Comparison of ENCODE assay signal across 26 cellular contexts in genomic region chr11:99366476-99366992, GRCh38.
"Had no signal": no experiment of that assay in that cellular context is flagged by ENCODE, and none has a peak within 500 bp of the region (broad histone marks: within the 10 kb centered on the region; RNA-seq: fewer than 3 reads in every experiment).

No MANE protein-coding gene starts in this region.

- H3K9me3 ChIP-seq: breast epithelium, colonic mucosa had no signal

- H3K4me1 Mint-ChIP-seq: activated CD4-positive, alpha-beta T cell treated with anti-CD3 and anti-CD28 coated beads, Interleukin-2, amount 10 ng/mL, durations not matched to agents 7 days and 5 days; activated naive CD8-positive, alpha-beta T cell treated with anti-CD3 and anti-CD28 coated beads for 36 hours; activated T-helper 17 cell treated with anti-CD3 and anti-CD28 coated beads, Interleukin-2, amount 50 U/mL, for 72 hours; T-cell had no signal

- H3K4me3 ChIP-seq: breast epithelium, colonic mucosa had no signal

- H3K9me3 Mint-ChIP-seq: activated naive CD8-positive, alpha-beta T cell treated with anti-CD3 and anti-CD28 coated beads for 36 hours had no signal

- H3K27ac Mint-ChIP-seq: activated CD4-positive, alpha-beta memory T cell treated with anti-CD3 and anti-CD28 coated beads for 36 hours; activated CD4-positive, alpha-beta T cell treated with anti-CD3 and anti-CD28 coated beads, Interleukin-2, amount 10 ng/mL, durations not matched to agents 7 days and 5 days; activated naive CD4-positive, alpha-beta T cell treated with anti-CD3 and anti-CD28 coated beads for 36 hours; activated naive CD8-positive, alpha-beta T cell treated with anti-CD3 and anti-CD28 coated beads for 36 hours; activated T-helper 17 cell treated with anti-CD3 and anti-CD28 coated beads, Interleukin-2, amount 50 U/mL, for 72 hours; T-cell had no signal

- H3K4me3 Mint-ChIP-seq: activated CD4-positive, alpha-beta memory T cell treated with anti-CD3 and anti-CD28 coated beads for 36 hours; activated CD4-positive, alpha-beta T cell treated with anti-CD3 and anti-CD28 coated beads, Interleukin-2, amount 10 ng/mL, durations not matched to agents 7 days and 5 days; activated naive CD4-positive, alpha-beta T cell treated with anti-CD3 and anti-CD28 coated beads for 36 hours; activated naive CD8-positive, alpha-beta T cell treated with anti-CD3 and anti-CD28 coated beads for 36 hours; activated T-helper 17 cell treated with anti-CD3 and anti-CD28 coated beads, Interleukin-2, amount 50 U/mL, for 72 hours; T-cell had no signal

- H3K27ac ChIP-seq: breast epithelium, colonic mucosa, VCaP had no signal

- ATAC-seq: activated T-helper 17 cell treated with anti-CD3 and anti-CD28 coated beads, Interleukin-2, amount 50 U/mL, for 72 hours; T-cell had no signal

- H3K27me3 Mint-ChIP-seq: activated CD4-positive, alpha-beta memory T cell treated with anti-CD3 and anti-CD28 coated beads for 36 hours; activated CD4-positive, alpha-beta T cell treated with anti-CD3 and anti-CD28 coated beads, Interleukin-2, amount 10 ng/mL, durations not matched to agents 7 days and 5 days; activated naive CD8-positive, alpha-beta T cell treated with anti-CD3 and anti-CD28 coated beads for 36 hours; activated T-helper 17 cell treated with anti-CD3 and anti-CD28 coated beads, Interleukin-2, amount 50 U/mL, for 72 hours; T-cell had no signal

- H3K36me3 ChIP-seq: breast epithelium, colonic mucosa had no signal

- DNase-seq: activated CD4-positive, alpha-beta memory T cell treated with anti-CD3 and anti-CD28 coated beads for 36 hours; activated CD4-positive, alpha-beta T cell treated with anti-CD3 and anti-CD28 coated beads, Interleukin-2, amount 10 ng/mL, durations not matched to agents 7 days and 5 days; activated CD4-positive, CD25-positive, alpha-beta regulatory T cell; activated CD8-positive, alpha-beta memory T cell treated with anti-CD3 and anti-CD28 coated beads for 24 hours; activated gamma-delta T cell; activated naive CD4-positive, alpha-beta T cell treated with anti-CD3 and anti-CD28 coated beads for 36 hours; activated naive CD8-positive, alpha-beta T cell treated with anti-CD3 and anti-CD28 coated beads for 36 hours; activated T-cell treated with anti-CD3 and anti-CD28 coated beads for 4 hours; activated T-cell treated with anti-CD3 and anti-CD28 coated beads, Interleukin-2, amount 50 U/mL, for 48 hours; colonic mucosa; Kasumi-1; KBM-7; NCI-H1105 treated with DMSO at 0.1 percent for 48 hours; NCI-H1694 treated with DMSO at 0.1 percent for 48 hours; NCI-H2029 treated with DMSO at 0.1 percent for 48 hours; NCI-H2171; NCI-H2227 treated with DMSO at 0.1 percent for 48 hours; NCI-H446 treated with DMSO at 0.1 percent for 48 hours; NCI-H524 treated with DMSO at 0.1 percent for 48 hours; NK-92 treated with Interleukin-12 subunit alpha and Interleukin-12 subunit beta, amount 100 ng/mL, for 24 hours; SIG-M5; T-cell; T-helper 2 cell had no signal
